11 cellular contexts compared by ENCODE assay signal in genomic region chr3:108296239-108296638, GRCh38. TPM values are rescaled to one million over a fixed set of nuclear protein-coding genes. Genes with fewer than 3 reads are reported as not detected.
DNase-seq lines count a peak whose midpoint lies in the region; ATAC-seq and TF ChIP-seq lines count a peak whose summit lies in the region.
"Had no signal": no experiment of that assay in that cellular context is flagged by ENCODE, and none has a peak within 500 bp of the region (broad histone marks: within the 10 kb centered on the region; RNA-seq: fewer than 3 reads in every experiment).

A gene with protein sequence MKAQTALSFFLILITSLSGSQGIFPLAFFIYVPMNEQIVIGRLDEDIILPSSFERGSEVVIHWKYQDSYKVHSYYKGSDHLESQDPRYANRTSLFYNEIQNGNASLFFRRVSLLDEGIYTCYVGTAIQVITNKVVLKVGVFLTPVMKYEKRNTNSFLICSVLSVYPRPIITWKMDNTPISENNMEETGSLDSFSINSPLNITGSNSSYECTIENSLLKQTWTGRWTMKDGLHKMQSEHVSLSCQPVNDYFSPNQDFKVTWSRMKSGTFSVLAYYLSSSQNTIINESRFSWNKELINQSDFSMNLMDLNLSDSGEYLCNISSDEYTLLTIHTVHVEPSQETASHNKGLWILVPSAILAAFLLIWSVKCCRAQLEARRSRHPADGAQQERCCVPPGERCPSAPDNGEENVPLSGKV (plus strand): TSS chr3:108296548. CDS start chr3:108351814, 55,266 bp downstream.

- H3K9me3 ChIP-seq in mucosa of descending colon = no peaks in the 10 kb centered on the region

- no peaks in the 10 kb centered on the region for H3K36me3 ChIP-seq in mucosa of descending colon (ENCODE audit: low read depth)

- intact Hi-C loops in mucosa of descending colon (cut with DNase I, micrococcal nuclease) = loop anchor here in 1 of 2 donors (5.0 kb wide), 1 partner anchor 111 kb away; no protein-coding TSS in a partner anchor
- intact Hi-C loops in posterior vena cava (cut with DNase I) = no loop called here

- DNase-seq in mucosa of descending colon (peak in 1 of 3 donors; percentile 47), posterior vena cava (ENCODE audit: low spot score) (no peak), NCI-H69 (lab: John Stamatoyannopoulos, UW) (no peak), DMS79 (lab: John Stamatoyannopoulos, UW) (no peak), NCI-H2107 treated with DMSO at 0.1 percent for 48 hours (lab: John Stamatoyannopoulos, UW; ENCODE audit: unreplicated experiment) (no peak)
- DNase-seq: KG1 had no signal

- no peaks in the 10 kb centered on the region for H3K27me3 Mint-ChIP-seq in T-helper 1 cell treated with Interleukin-12 subunit alpha and Interleukin-12 subunit beta and Interleukin-4 antibody, amounts not matched to agents 30 μg/mL and 1 μg/mL, for 36 hours (ENCODE audit: low read depth)

- H3K4me1 ChIP-seq in mucosa of descending colon (ENCODE audit: low read depth) = no peaks in the 10 kb centered on the region

- peaks cover 8% of the 10 kb centered on the region for H3K36me3 Mint-ChIP-seq in T-helper 1 cell treated with Interleukin-12 subunit alpha and Interleukin-12 subunit beta and Interleukin-4 antibody, amounts not matched to agents 30 μg/mL and 1 μg/mL, for 36 hours (ENCODE audit: low read depth)

- peak within 1 kb of the TSS; percentile 4 for H3K4me3 ChIP-seq in mucosa of descending colon

- peak within 1 kb of the TSS; percentile 29 for H3K4me3 Mint-ChIP-seq in T-helper 1 cell treated with Interleukin-12 subunit alpha and Interleukin-12 subunit beta and Interleukin-4 antibody, amounts not matched to agents 30 μg/mL and 1 μg/mL, for 36 hours

- ATAC-seq in GM18508 (IDR thresholded peaks at IDR 0.05; ENCODE audit: insufficient read depth, unreplicated experiment) = peak; percentile 33
- ATAC-seq in HG02571 (IDR thresholded peaks at IDR 0.05; ENCODE audit: unreplicated experiment) = peak; percentile 45
- ATAC-seq in mucosa of descending colon = peak; percentile 79

- peaks cover 7% of the 10 kb centered on the region for H3K9me3 Mint-ChIP-seq in T-helper 1 cell treated with Interleukin-12 subunit alpha and Interleukin-12 subunit beta and Interleukin-4 antibody, amounts not matched to agents 30 μg/mL and 1 μg/mL, for 36 hours

- no peak for TF ChIP-seq CTCF in mucosa of descending colon (IDR thresholded peaks at IDR 0.05)

- H3K4me1 Mint-ChIP-seq in T-helper 1 cell treated with Interleukin-12 subunit alpha and Interleukin-12 subunit beta and Interleukin-4 antibody, amounts not matched to agents 30 μg/mL and 1 μg/mL, for 36 hours (ENCODE audit: low read depth) = peaks cover 74% of the 10 kb centered on the region

- H3K27ac Mint-ChIP-seq in T-helper 1 cell treated with Interleukin-12 subunit alpha and Interleukin-12 subunit beta and Interleukin-4 antibody, amounts not matched to agents 30 μg/mL and 1 μg/mL, for 36 hours = peak within 1 kb of the TSS; percentile 32

RNA-seq across cellular contexts. Expression of the gene that starts here (rescaled TPM):
- total RNA-seq in mucosa of descending colon (100 to 1,000 TPM in 2 of 3 donors, 10 to 100 TPM in 1; 98.2 to 276 (median 169) TPM), posterior vena cava (not detected)
- total RNA-seq: H1, omental fat pad had no signal

Comparison
In these comparisons a context has a peak if more than half of its experiments do, and no peak if none do; other contexts are left out.
1. RNA of the gene that starts here (total RNA-seq): 98.2 to 276 TPM in mucosa of descending colon; not detected in posterior vena cava; every median in the first group is over 10 times any median in the second.
2. Peak in every context shown above with its lines, with median percentiles within 50 percentile points of each other: ATAC-seq.